ENCODE assay signal across 1 cellular context in genomic region chr6:85643530-85644373, GRCh38.
A peak's percentile ranks its signal among the peaks of the same experiment; 100 is the strongest.
TF ChIP-seq lines count a peak whose summit lies in the region.

No MANE protein-coding gene starts in this region.

TF ChIP-seq in HepG2, 621 proteins besides CTCF, POLR2A, EP300 and RAD21 (continued from another document and continues in another):
- TF ChIP-seq IKZF4 (CRISPR knock-in tag; IDR thresholded peaks at IDR 0.05; ENCODE audit: borderline replicate concordance, low read depth, not compliant biosample characterization): peak; percentile 91
- no peak for TF ChIP-seq PHF5A (CRISPR knock-in tag; IDR thresholded peaks at IDR 0.05; ENCODE audit: low read depth, unreplicated experiment)
- TF ChIP-seq NFKB2 (CRISPR knock-in tag; IDR thresholded peaks at IDR 0.05; ENCODE audit: borderline replicate concordance): no peak
- TF ChIP-seq, protein P1, sequence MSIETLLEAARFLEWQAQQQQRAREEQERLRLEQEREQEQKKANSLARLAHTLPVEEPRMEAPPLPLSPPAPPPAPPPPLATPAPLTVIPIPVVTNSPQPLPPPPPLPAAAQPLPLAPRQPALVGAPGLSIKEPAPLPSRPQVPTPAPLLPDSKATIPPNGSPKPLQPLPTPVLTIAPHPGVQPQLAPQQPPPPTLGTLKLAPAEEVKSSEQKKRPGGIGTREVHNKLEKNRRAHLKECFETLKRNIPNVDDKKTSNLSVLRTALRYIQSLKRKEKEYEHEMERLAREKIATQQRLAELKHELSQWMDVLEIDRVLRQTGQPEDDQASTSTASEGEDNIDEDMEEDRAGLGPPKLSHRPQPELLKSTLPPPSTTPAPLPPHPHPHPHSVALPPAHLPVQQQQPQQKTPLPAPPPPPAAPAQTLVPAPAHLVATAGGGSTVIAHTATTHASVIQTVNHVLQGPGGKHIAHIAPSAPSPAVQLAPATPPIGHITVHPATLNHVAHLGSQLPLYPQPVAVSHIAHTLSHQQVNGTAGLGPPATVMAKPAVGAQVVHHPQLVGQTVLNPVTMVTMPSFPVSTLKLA (IDR thresholded peaks at IDR 0.05): peak; percentile 70
- peak; percentile 81 for TF ChIP-seq ZFY (CRISPR knock-in tag; IDR thresholded peaks at IDR 0.05)
- TF ChIP-seq NFYC (CRISPR knock-in tag; IDR thresholded peaks at IDR 0.05): no peak
- TF ChIP-seq YY1 (IDR thresholded peaks at IDR 0.05; ENCODE audit: insufficient read depth, insufficient replicate concordance, low read depth, low read length): peak; percentile 53
- peak; percentile 40; the same call in 1 of the 2 replicates for TF ChIP-seq CCDC6 (CRISPR knock-in tag; IDR thresholded peaks at IDR 0.05)
- no peak for TF ChIP-seq FOXK2 (IDR thresholded peaks at IDR 0.05)
- TF ChIP-seq, protein P2, sequence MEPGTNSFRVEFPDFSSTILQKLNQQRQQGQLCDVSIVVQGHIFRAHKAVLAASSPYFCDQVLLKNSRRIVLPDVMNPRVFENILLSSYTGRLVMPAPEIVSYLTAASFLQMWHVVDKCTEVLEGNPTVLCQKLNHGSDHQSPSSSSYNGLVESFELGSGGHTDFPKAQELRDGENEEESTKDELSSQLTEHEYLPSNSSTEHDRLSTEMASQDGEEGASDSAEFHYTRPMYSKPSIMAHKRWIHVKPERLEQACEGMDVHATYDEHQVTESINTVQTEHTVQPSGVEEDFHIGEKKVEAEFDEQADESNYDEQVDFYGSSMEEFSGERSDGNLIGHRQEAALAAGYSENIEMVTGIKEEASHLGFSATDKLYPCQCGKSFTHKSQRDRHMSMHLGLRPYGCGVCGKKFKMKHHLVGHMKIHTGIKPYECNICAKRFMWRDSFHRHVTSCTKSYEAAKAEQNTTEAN (CRISPR knock-in tag; conservative IDR thresholded peaks at IDR 0.05): peak; percentile 55; the same call in 1 of the 2 replicates
- TF ChIP-seq ZNF776 (CRISPR knock-in tag; IDR thresholded peaks at IDR 0.05): no peak
- peak; percentile 63; the same call in 1 of the 2 replicates for TF ChIP-seq ZNF780A (CRISPR knock-in tag; IDR thresholded peaks at IDR 0.05)
- TF ChIP-seq ISL2 (CRISPR knock-in tag; IDR thresholded peaks at IDR 0.05): peak; percentile 65; the same call in 1 of the 2 replicates
- peak; percentile 71; the same call in 1 of the 2 replicates for TF ChIP-seq HOXA3 (CRISPR knock-in tag; IDR thresholded peaks at IDR 0.05)
- no peak for TF ChIP-seq ZNF75D (CRISPR knock-in tag; IDR thresholded peaks at IDR 0.05; ENCODE audit: borderline replicate concordance)
- TF ChIP-seq ZNF160 (CRISPR knock-in tag; IDR thresholded peaks at IDR 0.05): 0 out of 2 replicates have a peak, but pooled peaks have one; percentile 80
- TF ChIP-seq FOSL2 (CRISPR knock-in tag; IDR thresholded peaks at IDR 0.05): no peak; the same call in none of the 2 replicates
- no peak for TF ChIP-seq ZNF577 (CRISPR knock-in tag; IDR thresholded peaks at IDR 0.05; ENCODE audit: borderline replicate concordance, low read depth)
- TF ChIP-seq ZNF782 (CRISPR knock-in tag; IDR thresholded peaks at IDR 0.05; ENCODE audit: borderline replicate concordance): peak; percentile 82; the same call in 1 of the 2 replicates
- no peak for TF ChIP-seq ZNF431 (CRISPR knock-in tag; IDR thresholded peaks at IDR 0.05; ENCODE audit: borderline replicate concordance, low read depth)
- TF ChIP-seq NAIF1 (CRISPR knock-in tag; IDR thresholded peaks at IDR 0.05; ENCODE audit: borderline replicate concordance): no peak
- TF ChIP-seq, protein P3, sequence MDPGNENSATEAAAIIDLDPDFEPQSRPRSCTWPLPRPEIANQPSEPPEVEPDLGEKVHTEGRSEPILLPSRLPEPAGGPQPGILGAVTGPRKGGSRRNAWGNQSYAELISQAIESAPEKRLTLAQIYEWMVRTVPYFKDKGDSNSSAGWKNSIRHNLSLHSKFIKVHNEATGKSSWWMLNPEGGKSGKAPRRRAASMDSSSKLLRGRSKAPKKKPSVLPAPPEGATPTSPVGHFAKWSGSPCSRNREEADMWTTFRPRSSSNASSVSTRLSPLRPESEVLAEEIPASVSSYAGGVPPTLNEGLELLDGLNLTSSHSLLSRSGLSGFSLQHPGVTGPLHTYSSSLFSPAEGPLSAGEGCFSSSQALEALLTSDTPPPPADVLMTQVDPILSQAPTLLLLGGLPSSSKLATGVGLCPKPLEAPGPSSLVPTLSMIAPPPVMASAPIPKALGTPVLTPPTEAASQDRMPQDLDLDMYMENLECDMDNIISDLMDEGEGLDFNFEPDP (CRISPR knock-in tag; conservative IDR thresholded peaks at IDR 0.05): no peak
- no peak for TF ChIP-seq BCLAF1 (IDR thresholded peaks at IDR 0.05)
- TF ChIP-seq ZBTB10 (CRISPR knock-in tag; IDR thresholded peaks at IDR 0.05; ENCODE audit: borderline replicate concordance): peak; percentile 64; the same call in 1 of the 2 replicates
- TF ChIP-seq NR2F2 (IDR thresholded peaks at IDR 0.05; ENCODE audit: borderline replicate concordance, low read depth): no peak
- no peak; the same call in 1 of the 2 replicates for TF ChIP-seq ZMAT3 (CRISPR knock-in tag; conservative IDR thresholded peaks at IDR 0.05)
- TF ChIP-seq, protein P4, sequence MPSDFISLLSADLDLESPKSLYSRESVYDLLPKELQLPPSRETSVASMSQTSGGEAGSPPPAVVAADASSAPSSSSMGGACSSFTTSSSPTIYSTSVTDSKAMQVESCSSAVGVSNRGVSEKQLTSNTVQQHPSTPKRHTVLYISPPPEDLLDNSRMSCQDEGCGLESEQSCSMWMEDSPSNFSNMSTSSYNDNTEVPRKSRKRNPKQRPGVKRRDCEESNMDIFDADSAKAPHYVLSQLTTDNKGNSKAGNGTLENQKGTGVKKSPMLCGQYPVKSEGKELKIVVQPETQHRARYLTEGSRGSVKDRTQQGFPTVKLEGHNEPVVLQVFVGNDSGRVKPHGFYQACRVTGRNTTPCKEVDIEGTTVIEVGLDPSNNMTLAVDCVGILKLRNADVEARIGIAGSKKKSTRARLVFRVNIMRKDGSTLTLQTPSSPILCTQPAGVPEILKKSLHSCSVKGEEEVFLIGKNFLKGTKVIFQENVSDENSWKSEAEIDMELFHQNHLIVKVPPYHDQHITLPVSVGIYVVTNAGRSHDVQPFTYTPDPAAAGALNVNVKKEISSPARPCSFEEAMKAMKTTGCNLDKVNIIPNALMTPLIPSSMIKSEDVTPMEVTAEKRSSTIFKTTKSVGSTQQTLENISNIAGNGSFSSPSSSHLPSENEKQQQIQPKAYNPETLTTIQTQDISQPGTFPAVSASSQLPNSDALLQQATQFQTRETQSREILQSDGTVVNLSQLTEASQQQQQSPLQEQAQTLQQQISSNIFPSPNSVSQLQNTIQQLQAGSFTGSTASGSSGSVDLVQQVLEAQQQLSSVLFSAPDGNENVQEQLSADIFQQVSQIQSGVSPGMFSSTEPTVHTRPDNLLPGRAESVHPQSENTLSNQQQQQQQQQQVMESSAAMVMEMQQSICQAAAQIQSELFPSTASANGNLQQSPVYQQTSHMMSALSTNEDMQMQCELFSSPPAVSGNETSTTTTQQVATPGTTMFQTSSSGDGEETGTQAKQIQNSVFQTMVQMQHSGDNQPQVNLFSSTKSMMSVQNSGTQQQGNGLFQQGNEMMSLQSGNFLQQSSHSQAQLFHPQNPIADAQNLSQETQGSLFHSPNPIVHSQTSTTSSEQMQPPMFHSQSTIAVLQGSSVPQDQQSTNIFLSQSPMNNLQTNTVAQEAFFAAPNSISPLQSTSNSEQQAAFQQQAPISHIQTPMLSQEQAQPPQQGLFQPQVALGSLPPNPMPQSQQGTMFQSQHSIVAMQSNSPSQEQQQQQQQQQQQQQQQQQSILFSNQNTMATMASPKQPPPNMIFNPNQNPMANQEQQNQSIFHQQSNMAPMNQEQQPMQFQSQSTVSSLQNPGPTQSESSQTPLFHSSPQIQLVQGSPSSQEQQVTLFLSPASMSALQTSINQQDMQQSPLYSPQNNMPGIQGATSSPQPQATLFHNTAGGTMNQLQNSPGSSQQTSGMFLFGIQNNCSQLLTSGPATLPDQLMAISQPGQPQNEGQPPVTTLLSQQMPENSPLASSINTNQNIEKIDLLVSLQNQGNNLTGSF (CRISPR knock-in tag; IDR thresholded peaks at IDR 0.05): 0 out of 2 replicates have a peak, but pooled peaks have one; percentile 55
- TF ChIP-seq, protein P5, sequence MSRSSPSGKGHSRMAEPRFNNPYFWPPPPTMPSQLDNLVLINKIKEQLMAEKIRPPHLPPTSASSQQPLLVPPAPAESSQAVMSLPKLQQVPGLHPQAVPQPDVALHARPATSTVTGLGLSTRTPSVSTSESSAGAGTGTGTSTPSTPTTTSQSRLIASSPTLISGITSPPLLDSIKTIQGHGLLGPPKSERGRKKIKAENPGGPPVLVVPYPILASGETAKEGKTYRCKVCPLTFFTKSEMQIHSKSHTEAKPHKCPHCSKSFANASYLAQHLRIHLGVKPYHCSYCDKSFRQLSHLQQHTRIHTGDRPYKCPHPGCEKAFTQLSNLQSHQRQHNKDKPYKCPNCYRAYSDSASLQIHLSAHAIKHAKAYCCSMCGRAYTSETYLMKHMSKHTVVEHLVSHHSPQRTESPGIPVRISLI (CRISPR knock-in tag; IDR thresholded peaks at IDR 0.05; ENCODE audit: borderline replicate concordance): no peak
- peak; percentile 72; the same call in 1 of the 2 replicates for TF ChIP-seq RXRA (CRISPR knock-in tag; IDR thresholded peaks at IDR 0.05)
- TF ChIP-seq CHCHD3 (CRISPR knock-in tag; IDR thresholded peaks at IDR 0.05): no peak
- TF ChIP-seq ZNF773 (CRISPR knock-in tag; IDR thresholded peaks at IDR 0.05; ENCODE audit: borderline replicate concordance): peak; percentile 77; the same call in 1 of the 2 replicates
- TF ChIP-seq, protein P6, sequence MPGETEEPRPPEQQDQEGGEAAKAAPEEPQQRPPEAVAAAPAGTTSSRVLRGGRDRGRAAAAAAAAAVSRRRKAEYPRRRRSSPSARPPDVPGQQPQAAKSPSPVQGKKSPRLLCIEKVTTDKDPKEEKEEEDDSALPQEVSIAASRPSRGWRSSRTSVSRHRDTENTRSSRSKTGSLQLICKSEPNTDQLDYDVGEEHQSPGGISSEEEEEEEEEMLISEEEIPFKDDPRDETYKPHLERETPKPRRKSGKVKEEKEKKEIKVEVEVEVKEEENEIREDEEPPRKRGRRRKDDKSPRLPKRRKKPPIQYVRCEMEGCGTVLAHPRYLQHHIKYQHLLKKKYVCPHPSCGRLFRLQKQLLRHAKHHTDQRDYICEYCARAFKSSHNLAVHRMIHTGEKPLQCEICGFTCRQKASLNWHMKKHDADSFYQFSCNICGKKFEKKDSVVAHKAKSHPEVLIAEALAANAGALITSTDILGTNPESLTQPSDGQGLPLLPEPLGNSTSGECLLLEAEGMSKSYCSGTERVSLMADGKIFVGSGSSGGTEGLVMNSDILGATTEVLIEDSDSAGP (CRISPR knock-in tag; IDR thresholded peaks at IDR 0.05; ENCODE audit: borderline replicate concordance): no peak; the same call in 1 of the 2 replicates
- TF ChIP-seq ZNF329 (CRISPR knock-in tag; IDR thresholded peaks at IDR 0.05; ENCODE audit: low read depth): 0 out of 2 replicates have a peak, but pooled peaks have one; percentile 67
- TF ChIP-seq MIER2 (CRISPR knock-in tag; IDR thresholded peaks at IDR 0.05): peak; percentile 57; the same call in 1 of the 2 replicates
- TF ChIP-seq, protein P7, sequence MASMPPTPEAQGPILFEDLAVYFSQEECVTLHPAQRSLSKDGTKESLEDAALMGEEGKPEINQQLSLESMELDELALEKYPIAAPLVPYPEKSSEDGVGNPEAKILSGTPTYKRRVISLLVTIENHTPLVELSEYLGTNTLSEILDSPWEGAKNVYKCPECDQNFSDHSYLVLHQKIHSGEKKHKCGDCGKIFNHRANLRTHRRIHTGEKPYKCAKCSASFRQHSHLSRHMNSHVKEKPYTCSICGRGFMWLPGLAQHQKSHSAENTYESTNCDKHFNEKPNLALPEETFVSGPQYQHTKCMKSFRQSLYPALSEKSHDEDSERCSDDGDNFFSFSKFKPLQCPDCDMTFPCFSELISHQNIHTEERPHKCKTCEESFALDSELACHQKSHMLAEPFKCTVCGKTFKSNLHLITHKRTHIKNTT (CRISPR knock-in tag; IDR thresholded peaks at IDR 0.05): no peak
- TF ChIP-seq KDM3A (CRISPR knock-in tag; IDR thresholded peaks at IDR 0.05; ENCODE audit: low read depth): peak; percentile 34; the same call in 1 of the 2 replicates
- TF ChIP-seq SRSF4 (IDR thresholded peaks at IDR 0.05; ENCODE audit: low read depth, low read length, poor library complexity, severe bottlenecking): no peak
- no peak for TF ChIP-seq DR1 (CRISPR knock-in tag; IDR thresholded peaks at IDR 0.05)
- TF ChIP-seq ZFP41 (CRISPR knock-in tag; IDR thresholded peaks at IDR 0.05; ENCODE audit: borderline replicate concordance): no peak
- peak; percentile 67 for TF ChIP-seq ZSCAN31 (CRISPR knock-in tag; IDR thresholded peaks at IDR 0.05; ENCODE audit: low read depth)
- TF ChIP-seq NFRKB (IDR thresholded peaks at IDR 0.05): no peak
- TF ChIP-seq ZNF264 (CRISPR knock-in tag; IDR thresholded peaks at IDR 0.05): peak; percentile 65; the same call in 1 of the 2 replicates
- TF ChIP-seq SP4 (CRISPR knock-in tag; IDR thresholded peaks at IDR 0.05): peak; percentile 31; the same call in 1 of the 2 replicates
